In the genomic region with DNA sequence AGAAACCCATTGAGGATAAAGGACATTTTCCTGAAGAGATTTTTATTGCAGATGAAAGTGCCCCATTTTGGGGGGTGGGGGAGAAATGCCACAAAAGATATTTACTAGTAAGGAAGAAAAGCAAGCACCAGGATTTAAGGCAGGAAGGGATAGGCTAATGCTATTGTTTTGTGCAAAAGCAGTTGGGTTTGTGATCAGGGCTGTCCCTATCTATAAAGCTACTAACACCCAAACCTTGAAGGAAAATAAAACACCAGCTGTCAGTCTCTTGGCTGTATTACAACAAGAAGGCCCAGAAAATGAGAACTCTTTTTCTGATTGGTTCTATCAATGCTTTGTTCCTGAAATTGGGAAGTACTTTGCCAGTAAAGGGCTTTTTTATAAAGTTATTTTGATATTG, we compare ENCODE assay signal across 16 cellular contexts.
"Had no signal": no experiment of that assay in that cellular context is flagged by ENCODE, and none has a peak within 500 bp of the region (broad histone marks: within the 10 kb centered on the region; RNA-seq: fewer than 3 reads in every experiment).

No MANE protein-coding gene starts in this region.

- H3K4me3 Mint-ChIP-seq: activated CD8-positive, alpha-beta T cell treated with anti-CD3 and anti-CD28 coated beads, Interleukin-2, amount 10 ng/mL, durations not matched to agents 7 days and 5 days; effector memory CD8-positive, alpha-beta T cell had no signal

- H3K36me3 ChIP-seq: neutrophil had no signal

- H3K9me3 ChIP-seq: neutrophil, testis had no signal

- H3K27me3 Mint-ChIP-seq: effector memory CD8-positive, alpha-beta T cell had no signal

- H3K27ac ChIP-seq: testis had no signal

- H3K9me3 Mint-ChIP-seq: effector memory CD8-positive, alpha-beta T cell had no signal

- H3K27ac Mint-ChIP-seq: activated CD8-positive, alpha-beta T cell treated with anti-CD3 and anti-CD28 coated beads, Interleukin-2, amount 10 ng/mL, durations not matched to agents 7 days and 5 days had no signal

- H3K4me3 ChIP-seq: testis had no signal

- DNase-seq: activated CD4-positive, alpha-beta T cell treated with anti-CD3 and anti-CD28 coated beads for 1 hour; activated CD8-positive, alpha-beta memory T cell treated with anti-CD3 and anti-CD28 coated beads, Interleukin-2, amount 50 U/mL, for 4 hours; activated CD8-positive, alpha-beta T cell treated with anti-CD3 and anti-CD28 coated beads, Interleukin-2, amount 10 ng/mL, durations not matched to agents 7 days and 5 days; activated naive CD4-positive, alpha-beta T cell; anterior cingulate cortex; cerebellar nuclear complex; effector memory CD8-positive, alpha-beta T cell; foreskin keratinocyte; kidney glomerular epithelial cell; posterior cingulate gyrus; retina; stimulated activated CD4-positive, alpha-beta T cell treated with anti-CD3 and anti-CD28 coated beads, Interleukin-4, amount 100 ng/mL, for 24 hours; stimulated activated naive CD4-positive, alpha-beta T cell treated with Interleukin-2 at 50 U/mL for 16 hours; T1000; testis had no signal

- ATAC-seq: activated CD8-positive, alpha-beta T cell treated with anti-CD3 and anti-CD28 coated beads, Interleukin-2, amount 10 ng/mL, durations not matched to agents 7 days and 5 days; effector memory CD8-positive, alpha-beta T cell; foreskin keratinocyte had no signal

- H3K27me3 ChIP-seq: foreskin keratinocyte, neutrophil, testis had no signal
